36 cellular contexts compared by ENCODE assay signal in the genomic region with DNA sequence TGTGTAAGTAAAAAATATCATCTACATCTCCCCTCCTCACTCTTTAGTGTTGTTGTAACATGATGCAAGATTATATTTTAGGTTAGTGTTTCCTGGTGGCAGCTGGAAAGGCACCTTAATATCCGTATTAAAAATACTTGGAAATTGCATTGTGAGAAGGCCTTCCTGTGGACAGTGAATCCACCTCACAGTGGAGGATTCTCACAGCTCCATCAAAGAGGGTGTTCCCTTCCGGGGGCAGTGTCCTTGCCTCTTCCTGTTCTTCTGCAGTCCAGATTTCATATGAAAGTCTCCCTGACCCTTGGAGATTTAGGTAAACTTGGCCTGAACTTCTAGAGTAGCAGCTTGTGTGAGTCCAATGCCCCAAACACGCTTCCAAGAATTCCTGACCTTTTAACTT.
"Had no signal": no experiment of that assay in that cellular context is flagged by ENCODE, and none has a peak within 500 bp of the region (broad histone marks: within the 10 kb centered on the region; RNA-seq: fewer than 3 reads in every experiment).

No MANE protein-coding gene starts in this region.

- H3K9ac ChIP-seq: KMS-11 had no signal

- H3K4me3 ChIP-seq: MG63 had no signal

- H3K4me2 ChIP-seq: KMS-11 had no signal

- DNase-seq: Karpas-422, Kasumi-1, KBM-7, KG1, MG63, MM.1S, MV-4-11, NCI-H1048, NCI-H1092, NCI-H1092 treated with DMSO at 0.1 percent for 48 hours, NCI-H1105, NCI-H1105 treated with DMSO at 0.1 percent for 48 hours, NCI-H1417, NCI-H1417 treated with DMSO at 0.1 percent for 48 hours, NCI-H1436, NCI-H1436 treated with DMSO at 0.1 percent for 48 hours, NCI-H146, NCI-H1694, NCI-H1694 treated with DMSO at 0.1 percent for 48 hours, NCI-H187, NCI-H187 treated with DMSO at 0.1 percent for 48 hours, NCI-H1930, NCI-H2029, NCI-H2029 treated with DMSO at 0.1 percent for 48 hours, NCI-H2081, NCI-H2081 treated with DMSO at 0.1 percent for 48 hours, NCI-H2107, NCI-H2171, NCI-H2171 treated with DMSO at 0.1 percent for 48 hours, NCI-H2227 treated with DMSO at 0.1 percent for 48 hours, NCI-H226, NCI-H345, NCI-H446, NCI-H446 treated with DMSO at 0.1 percent for 48 hours, NCI-H510A had no signal

- H3K27ac ChIP-seq: KMS-11 had no signal

- H3K36me3 ChIP-seq: MG63 had no signal

- H3K9me3 ChIP-seq: MG63 had no signal

- H3K27me3 ChIP-seq: MG63 had no signal
